ENCODE assay signal across 1 cellular context in genomic region chr10:102132563-102133372, GRCh38.
TF ChIP-seq lines count a peak whose summit lies in the region.

Gene PPRC1, plus strand, starts transcription at chr10:102133040. Its CDS starts 29 bp downstream, at chr10:102133069.

TF ChIP-seq in SK-N-SH, 30 proteins besides CTCF, POLR2A, EP300 and RAD21 (continued from another document):
- TF ChIP-seq REST (IDR thresholded peaks at IDR 0.05; ENCODE audit: low read depth, low read length) (0 out of 2 replicates have a peak, but pooled peaks have one; percentile 38), MAX (IDR thresholded peaks at IDR 0.05; ENCODE audit: low read depth) (peak; percentile 12; the same call in 1 of the 2 replicates), USF1 (IDR thresholded peaks at IDR 0.05; ENCODE audit: borderline replicate concordance, low read depth) (no peak), MEF2A (IDR thresholded peaks at IDR 0.05; ENCODE audit: borderline replicate concordance, low read depth) (no peak)
